9 cellular contexts compared by ENCODE assay signal in genomic region chr11:62340269-62340901, GRCh38. TPM values are rescaled to one million over a fixed set of nuclear protein-coding genes. Genes with fewer than 3 reads are reported as not detected.
DNase-seq lines count a peak whose midpoint lies in the region; ATAC-seq and TF ChIP-seq lines count a peak whose summit lies in the region.
"Had no signal": no experiment of that assay in that cellular context is flagged by ENCODE, and none has a peak within 500 bp of the region (broad histone marks: within the 10 kb centered on the region; RNA-seq: fewer than 3 reads in every experiment).

No MANE protein-coding gene starts in this region.

- H3K4me1 ChIP-seq in mammary epithelial cell (ENCODE audit: insufficient read depth, low read length), result peaks cover 5% of the 10 kb centered on the region

- H4K20me1 ChIP-seq in mammary epithelial cell (ENCODE audit: insufficient read depth, low read length), result no peaks in the 10 kb centered on the region

- H3K27me3 ChIP-seq in MG63, result peaks cover 8% of the 10 kb centered on the region
- H3K27me3 ChIP-seq in mammary epithelial cell (ENCODE audit: insufficient read depth, low read length), result no peaks in the 10 kb centered on the region
- no peaks in the 10 kb centered on the region for H3K27me3 ChIP-seq in kidney epithelial cell (ENCODE audit: control insufficient read depth, insufficient read depth, low read length)

- ATAC-seq in omental fat pad (ENCODE audit: low FRiP score), result no peak

- TF ChIP-seq CTCF in mammary epithelial cell (conservative IDR thresholded peaks at IDR 0.05 in 1 of 2, IDR thresholded peaks at IDR 0.05 in 1 of 2; ENCODE audit: extremely low read depth in 1 of 2, insufficient read depth in 1 of 2, low read depth in 1 of 2, low read length in 2 of 2) (peak; percentile 51 to 79), kidney epithelial cell (IDR thresholded peaks at IDR 0.05; ENCODE audit: insufficient read depth, low read length, poor library complexity, severe bottlenecking) (peak; percentile 75), omental fat pad (IDR thresholded peaks at IDR 0.05) (no peak)

- no peaks in the 10 kb centered on the region for H3K9me3 ChIP-seq in MG63
- H3K9me3 ChIP-seq in mammary epithelial cell (replicated peaks; ENCODE audit: insufficient read depth, low read length), result no peaks in the 10 kb centered on the region

- H3K4me2 ChIP-seq in mammary epithelial cell (ENCODE audit: insufficient read depth, low read depth, low read length), result no peak overlapping the region

- CTCF ChIA-PET in mammary epithelial cell (lab: Charles Lee; ENCODE audit: low non-redundant PET), result interaction anchor here (0.5 to 0.6 kb wide), 2 partner anchors 184 to 186 kb away, joined by 3 read pairs; no protein-coding TSS in a partner anchor

- H3K79me2 ChIP-seq in mammary epithelial cell (ENCODE audit: insufficient read depth, low read length), result no peaks in the 10 kb centered on the region

- no peaks in the 10 kb centered on the region for H3K36me3 ChIP-seq in MG63
- H3K36me3 ChIP-seq in mammary epithelial cell (ENCODE audit: insufficient read depth, low read length), result no peaks in the 10 kb centered on the region
- H3K36me3 ChIP-seq in kidney epithelial cell (ENCODE audit: control insufficient read depth, insufficient read depth, low read length), result no peaks in the 10 kb centered on the region

- H3K27ac ChIP-seq in mammary epithelial cell (ENCODE audit: insufficient read depth, low read depth, low read length), result no peak overlapping the region

- DNase-seq in EL, result peak; percentile 37
- peak; percentile 41 for DNase-seq in MG63
- peak; percentile 43 for DNase-seq in UCSD-AML1 (lab: John Stamatoyannopoulos, UW; ENCODE audit: unreplicated experiment)
- DNase-seq in mammary epithelial cell, result peak; percentile 16
- no peak for DNase-seq in kidney epithelial cell (ENCODE audit: low read depth)
- DNase-seq in stimulated activated CD4-positive, alpha-beta T cell treated with anti-CD3 and anti-CD28 coated beads, Interleukin-4, amount 100 ng/mL, for 1 hour, result peak; percentile 59
- no peak for DNase-seq in NK-92 treated with Interleukin-12 subunit alpha and Interleukin-12 subunit beta, amount 100 ng/mL, for 24 hours (lab: John Stamatoyannopoulos, UW)
- DNase-seq in omental fat pad (ENCODE audit: low spot score), result no peak

- dilution Hi-C loops in mammary epithelial cell (cut with HindIII; ENCODE audit: low sequenced_read_pairs), result no loop called here

- BruUV-seq in mammary epithelial cell (replicated peaks; lab: Mats Ljungman, UMichigan), result no TSS peak

- H3K9ac ChIP-seq in mammary epithelial cell (ENCODE audit: insufficient read depth, low read length), result no peak overlapping the region

- intact Hi-C loops in mammary epithelial cell (cut with micrococcal nuclease), result loop anchor here (1.0 kb wide), 1 partner anchor 38 kb away; no protein-coding TSS in a partner anchor

- in situ Hi-C loops in mammary epithelial cell (cut with MboI; ENCODE audit: low sequenced_read_pairs in 2 of 2), result no loop called here

- WGBS in mammary epithelial cell (ENCODE audit: low coverage, missing lambda C conversion rate), result 78% methylated on average over 5 of the region's 6 CpGs

- no peak overlapping the region for H3K4me3 ChIP-seq in MG63
- no peak overlapping the region for H3K4me3 ChIP-seq in mammary epithelial cell (replicated peaks in 1 of 3; ENCODE audit: insufficient read depth in 1 of 3, low read depth in 2 of 3, low read length in 3 of 3)
- no peak overlapping the region for H3K4me3 ChIP-seq in kidney epithelial cell (ENCODE audit: low read depth, low read length)

- no peak overlapping the region for H2AFZ ChIP-seq in mammary epithelial cell (ENCODE audit: low read depth, low read length)

RNA-seq across cellular contexts. Expression of gene ASRGL1, which starts 3.1 kb away (rescaled TPM):
- 5.1 and 6.0 TPM in 2 replicates for total RNA-seq in MG63 (2014; rRNA removed; shearing (Covaris generic); ENCODE audit: low replicate concordance)
- total RNA-seq in mammary epithelial cell (under 1 TPM in 1 of 2 donors, not detected in 1; 0.50 TPM), kidney epithelial cell (20.3 and 21.7 TPM in 2 replicates), omental fat pad (10 to 100 TPM in 3 of 4 donors, 1 to 10 TPM in 1; 7.1 to 57.9 (median 31.3) TPM)
- 0.32 TPM for polyA plus RNA-seq in mammary epithelial cell
- not detected for polyA minus RNA-seq in mammary epithelial cell

RNA-seq across cellular contexts. Expression of gene SCGB1D4, which starts 41.5 kb away (rescaled TPM):
- total RNA-seq in MG63 (2014; rRNA removed; shearing (Covaris generic); ENCODE audit: low replicate concordance), result not detected in 2 replicates
- total RNA-seq in mammary epithelial cell (not detected), kidney epithelial cell (not detected in 2 replicates), omental fat pad (not detected)
- polyA plus RNA-seq in mammary epithelial cell, result not detected
- not detected for polyA minus RNA-seq in mammary epithelial cell
- total RNA-seq: activated CD8-positive, alpha-beta memory T cell treated with anti-CD3 and anti-CD28 coated beads for 36 hours had no signal

Comparison
In these comparisons a context has a peak if more than half of its experiments do, and no peak if none do; other contexts are left out.
1. DNase-seq: peak in EL (single experiment), MG63 (single experiment), UCSD-AML1 (single experiment), mammary epithelial cell (single experiment) and stimulated activated CD4-positive, alpha-beta T cell treated with anti-CD3 and anti-CD28 coated beads, Interleukin-4, amount 100 ng/mL, for 1 hour (single experiment); none in kidney epithelial cell (single experiment), NK-92 treated with Interleukin-12 subunit alpha and Interleukin-12 subunit beta, amount 100 ng/mL, for 24 hours (single experiment) and omental fat pad (single experiment).
2. CTCF ChIP-seq: peak in mammary epithelial cell (2 of 2) and kidney epithelial cell (single experiment); none in omental fat pad (0 of 3).